In genomic region chr9:99221266-99221622, GRCh38 we compare ENCODE assay signal across 8 cellular contexts. TPM values are rescaled to one million over a fixed set of nuclear protein-coding genes. Genes with fewer than 3 reads are reported as not detected.
DNase-seq lines count a peak whose midpoint lies in the region; ATAC-seq, FAIRE-seq and TF ChIP-seq lines count a peak whose summit lies in the region.

No MANE protein-coding gene starts in this region.

- H3K4me1 Mint-ChIP-seq in activated T-helper 1 cell treated with anti-CD3 and anti-CD28 coated beads, Interleukin-12 subunit alpha, Interleukin-12 subunit beta, Interleukin-2, Interleukin-4 antibody, amounts not matched to agents 30 ng/mL and 10 ng/mL and 1 ng/mL, durations not matched to agents 14 hours and 24 hours and 36 hours (ENCODE audit: low read depth) = peaks cover 70% of the 10 kb centered on the region
- peaks cover 71 to 92% of the 10 kb centered on the region in 2 donors for H3K4me1 Mint-ChIP-seq in immature natural killer cell

- POLR2A ChIA-PET in GM10248 (lab: Yijun Ruan, JAX) = interaction anchor here (0.6 to 1.8 kb wide), 5 partner anchors 8 to 1252 kb away, joined by 3 to 13 read pairs (median 7); partner anchors contain the start of genes NR4A3 and TMEFF1

- TF ChIP-seq POLR2A in erythroblast (IDR thresholded peaks at IDR 0.05; ENCODE audit: low read length) = no peak

- no peak for TF ChIP-seq CTCF in thoracic aorta (IDR thresholded peaks at IDR 0.05)
- no peak for TF ChIP-seq CTCF in GM10248 (IDR thresholded peaks at IDR 0.05; ENCODE audit: control extremely low read depth, extremely low read depth, low read depth, missing control alignments)

- H3K9me3 ChIP-seq in thoracic aorta = no peaks in the 10 kb centered on the region

- peaks cover 31 to 49% of the 10 kb centered on the region in 2 donors for H3K4me1 ChIP-seq in thoracic aorta (ENCODE audit: control insufficient read depth in 1 of 2, low read depth in 2 of 2)

- FAIRE-seq in RCC 7860 (lab: Jason Lieb, UNC) = no peak

- peak overlapping the region; percentile 78 to 95 for H3K27ac ChIP-seq in thoracic aorta

- peak overlapping the region; percentile 99 for H3K4me3 Mint-ChIP-seq in activated T-helper 1 cell treated with anti-CD3 and anti-CD28 coated beads, Interleukin-12 subunit alpha, Interleukin-12 subunit beta, Interleukin-2, Interleukin-4 antibody, amounts not matched to agents 30 ng/mL and 10 ng/mL and 1 ng/mL, durations not matched to agents 14 hours and 24 hours and 36 hours
- peak overlapping the region; percentile 92 to 100 (median 99) for H3K4me3 Mint-ChIP-seq in immature natural killer cell

- no peaks in the 10 kb centered on the region for H3K27me3 Mint-ChIP-seq in activated T-helper 1 cell treated with anti-CD3 and anti-CD28 coated beads, Interleukin-12 subunit alpha, Interleukin-12 subunit beta, Interleukin-2, Interleukin-4 antibody, amounts not matched to agents 30 ng/mL and 10 ng/mL and 1 ng/mL, durations not matched to agents 14 hours and 24 hours and 36 hours (ENCODE audit: insufficient read depth)
- H3K27me3 Mint-ChIP-seq in immature natural killer cell (ENCODE audit: low read depth in 3 of 3) = peaks cover 9 to 16% (median 9%) of the 10 kb centered on the region in 3 donors

- peak overlapping the region; percentile 99 for H3K4me3 ChIP-seq in thoracic aorta

- H3K27ac Mint-ChIP-seq in activated T-helper 1 cell treated with anti-CD3 and anti-CD28 coated beads, Interleukin-12 subunit alpha, Interleukin-12 subunit beta, Interleukin-2, Interleukin-4 antibody, amounts not matched to agents 30 ng/mL and 10 ng/mL and 1 ng/mL, durations not matched to agents 14 hours and 24 hours and 36 hours = peak overlapping the region; percentile 88
- peak overlapping the region; percentile 94 to 100 (median 98) for H3K27ac Mint-ChIP-seq in immature natural killer cell

- no peak for ATAC-seq in Right ventricle myocardium superior (ENCODE audit: poor library complexity)
- ATAC-seq in thoracic aorta (ENCODE audit: insufficient number of reproducible peaks, low FRiP score, low read depth) = no peak

- intact Hi-C loops in cardiac septum (cut with DNase I) (no loop called here), Right ventricle myocardium superior (cut with DNase I) (no loop called here)
- intact Hi-C loops in activated T-helper 1 cell treated with anti-CD3 and anti-CD28 coated beads, Interleukin-12 subunit alpha, Interleukin-12 subunit beta, Interleukin-2, Interleukin-4 antibody, amounts not matched to agents 30 ng/mL and 10 ng/mL and 1 ng/mL, durations not matched to agents 14 hours and 24 hours and 36 hours (cut with micrococcal nuclease) = loop anchor here (1.0 to 10.0 kb wide), 5 partner anchors 41 to 1376 kb away; partner anchors contain the start of genes TEX10, TGFBR1 and TRIM14

- no peaks in the 10 kb centered on the region for H3K9me3 Mint-ChIP-seq in activated T-helper 1 cell treated with anti-CD3 and anti-CD28 coated beads, Interleukin-12 subunit alpha, Interleukin-12 subunit beta, Interleukin-2, Interleukin-4 antibody, amounts not matched to agents 30 ng/mL and 10 ng/mL and 1 ng/mL, durations not matched to agents 14 hours and 24 hours and 36 hours
- peaks cover 0 to 2% (median 0%) of the 10 kb centered on the region in 6 donors for H3K9me3 Mint-ChIP-seq in immature natural killer cell

- no peaks in the 10 kb centered on the region for H3K36me3 ChIP-seq in thoracic aorta

- CTCF ChIA-PET in GM10248 (lab: Yijun Ruan, JAX) = interaction anchor here (0.9 to 9.8 kb wide), 7 partner anchors 12 to 1104 kb away, joined by 3 to 97 read pairs (median 8); no protein-coding TSS in a partner anchor

- H3K36me3 Mint-ChIP-seq in activated T-helper 1 cell treated with anti-CD3 and anti-CD28 coated beads, Interleukin-12 subunit alpha, Interleukin-12 subunit beta, Interleukin-2, Interleukin-4 antibody, amounts not matched to agents 30 ng/mL and 10 ng/mL and 1 ng/mL, durations not matched to agents 14 hours and 24 hours and 36 hours (ENCODE audit: low read depth) = peaks cover 61% of the 10 kb centered on the region
- H3K36me3 Mint-ChIP-seq in immature natural killer cell = peaks cover 0 to 12% (median 11%) of the 10 kb centered on the region in 3 donors

- peak; percentile 77 for DNase-seq in cardiac septum (ENCODE audit: low spot score)
- no peak for DNase-seq in Right ventricle myocardium superior
- DNase-seq in activated T-helper 1 cell treated with anti-CD3 and anti-CD28 coated beads, Interleukin-12 subunit alpha, Interleukin-12 subunit beta, Interleukin-2, Interleukin-4 antibody, amounts not matched to agents 30 ng/mL and 10 ng/mL and 1 ng/mL, durations not matched to agents 14 hours and 24 hours and 36 hours (ENCODE audit: low spot score) = no peak
- DNase-seq in immature natural killer cell = no peak
- no peak for DNase-seq in thoracic aorta (ENCODE audit: low spot score)
- no peak for DNase-seq in erythroblast (lab: John Stamatoyannopoulos, UW)
- no peak for DNase-seq in GM10248 (ENCODE audit: extremely low spot score)
- no peak for DNase-seq in RCC 7860 (ENCODE audit: low spot score)

- no peaks in the 10 kb centered on the region for H3K27me3 ChIP-seq in thoracic aorta (replicated peaks; ENCODE audit: insufficient read depth)

RNA-seq across cellular contexts. Expression of gene ALG2, which starts 0.5 kb away (rescaled TPM):
- 16.0 TPM for total RNA-seq in cardiac septum
- 14.4 TPM for total RNA-seq in Right ventricle myocardium superior
- total RNA-seq in activated T-helper 1 cell treated with anti-CD3 and anti-CD28 coated beads, Interleukin-12 subunit alpha, Interleukin-12 subunit beta, Interleukin-2, Interleukin-4 antibody, amounts not matched to agents 30 ng/mL and 10 ng/mL and 1 ng/mL, durations not matched to agents 14 hours and 24 hours and 36 hours = 37.6 and 39.7 TPM in 2 replicates
- polyA plus RNA-seq in immature natural killer cell = 10 to 100 TPM; 23.8 to 37.1 (median 32.4) TPM
- 10 to 100 TPM; 19.8 to 49.2 TPM for total RNA-seq in thoracic aorta

RNA-seq across cellular contexts. Expression of gene SEC61B, which starts 0.8 kb away (rescaled TPM):
- total RNA-seq in cardiac septum (47.9 TPM), Right ventricle myocardium superior (41.9 TPM), thoracic aorta (10 to 100 TPM; 64.6 to 74.4 TPM)
- total RNA-seq in activated T-helper 1 cell treated with anti-CD3 and anti-CD28 coated beads, Interleukin-12 subunit alpha, Interleukin-12 subunit beta, Interleukin-2, Interleukin-4 antibody, amounts not matched to agents 30 ng/mL and 10 ng/mL and 1 ng/mL, durations not matched to agents 14 hours and 24 hours and 36 hours = 180 and 184 TPM in 2 replicates
- polyA plus RNA-seq in immature natural killer cell = 100 to 1,000 TPM; 408 to 447 (median 440) TPM
